Comparison of ENCODE assay signal across 8 cellular contexts in genomic region chr4:31045724-31046318, GRCh38.
DNase-seq lines count a peak whose midpoint lies in the region; ATAC-seq and TF ChIP-seq lines count a peak whose summit lies in the region.

No MANE protein-coding gene starts in this region.

- TF ChIP-seq RAD21 in liver (IDR thresholded peaks at IDR 0.05): peak; percentile 35 to 40

- H3K9me3 Mint-ChIP-seq in natural killer cell treated with Interleukin-12 subunit alpha and Interleukin-12 subunit beta and Interleukin-15 and Interleukin-18, amount 100 ng/mL, for 72 hours: peaks cover 14% of the 10 kb centered on the region

- H3K36me3 Mint-ChIP-seq in natural killer cell treated with Interleukin-12 subunit alpha and Interleukin-12 subunit beta and Interleukin-15 and Interleukin-18, amount 100 ng/mL, for 72 hours: peaks cover 6% of the 10 kb centered on the region

- H3K27ac ChIP-seq in liver (ENCODE audit: low read depth in 1 of 2, low read length in 2 of 2): no peak overlapping the region

- no peaks in the 10 kb centered on the region for H3K27me3 ChIP-seq in liver (ENCODE audit: control insufficient read depth in 4 of 4, insufficient read depth in 4 of 4, low read length in 3 of 4)

- no peak overlapping the region for H3K4me3 ChIP-seq in astrocyte of the cerebellum (ENCODE audit: low read depth, low read length)
- no peak overlapping the region for H3K4me3 ChIP-seq in liver (ENCODE audit: low read depth in 1 of 3, low read length in 3 of 3)

- peak; percentile 7 for DNase-seq in G401 (ENCODE audit: low spot score)
- DNase-seq in NAMALWA (ENCODE audit: low spot score): peak; percentile 55
- peak; percentile 16 for DNase-seq in astrocyte of the cerebellum (ENCODE audit: low read depth)
- no peak for DNase-seq in natural killer cell treated with Interleukin-12 subunit alpha and Interleukin-12 subunit beta and Interleukin-15 and Interleukin-18, amount 100 ng/mL, for 72 hours (ENCODE audit: low spot score)
- DNase-seq in NCI-H187 (lab: John Stamatoyannopoulos, UW): no peak
- DNase-seq in UCSD-AML1 (lab: John Stamatoyannopoulos, UW; ENCODE audit: unreplicated experiment): no peak
- no peak for DNase-seq in GF-D8 (lab: John Stamatoyannopoulos, UW)

- no peak overlapping the region for H3K27ac Mint-ChIP-seq in natural killer cell treated with Interleukin-12 subunit alpha and Interleukin-12 subunit beta and Interleukin-15 and Interleukin-18, amount 100 ng/mL, for 72 hours

- H3K27me3 Mint-ChIP-seq in natural killer cell treated with Interleukin-12 subunit alpha and Interleukin-12 subunit beta and Interleukin-15 and Interleukin-18, amount 100 ng/mL, for 72 hours: no peaks in the 10 kb centered on the region

- WGBS in liver: 30% methylated on average over 2 of the region's 2 CpGs

- peaks cover 0 to 2% of the 10 kb centered on the region in 2 donors for H3K4me1 Mint-ChIP-seq in natural killer cell treated with Interleukin-12 subunit alpha and Interleukin-12 subunit beta and Interleukin-15 and Interleukin-18, amount 100 ng/mL, for 72 hours (ENCODE audit: low read depth in 2 of 2)

- no peaks in the 10 kb centered on the region for H3K9me3 ChIP-seq in liver (ENCODE audit: control insufficient read depth in 4 of 4, low read length in 3 of 4)

- TF ChIP-seq CTCF in astrocyte of the cerebellum (IDR thresholded peaks at IDR 0.05; ENCODE audit: low read depth, low read length, missing control alignments) (peak; percentile 52), liver (IDR thresholded peaks at IDR 0.05; ENCODE audit: low read depth, low read length, missing input control) (peak; percentile 16)

- no peak for ATAC-seq in natural killer cell treated with Interleukin-12 subunit alpha and Interleukin-12 subunit beta and Interleukin-15 and Interleukin-18, amount 100 ng/mL, for 72 hours

- H3K4me3 Mint-ChIP-seq in natural killer cell treated with Interleukin-12 subunit alpha and Interleukin-12 subunit beta and Interleukin-15 and Interleukin-18, amount 100 ng/mL, for 72 hours: no peak overlapping the region

- H3K36me3 ChIP-seq in liver (ENCODE audit: control insufficient read depth in 4 of 4, insufficient read depth in 3 of 4, low read depth in 1 of 4, low read length in 3 of 4): no peaks in the 10 kb centered on the region

- H3K9ac ChIP-seq in liver (ENCODE audit: low read depth in 1 of 2, low read length in 2 of 2): no peak overlapping the region

- in situ Hi-C loops in G401 (cut with HindIII; ENCODE audit: low sequenced_read_pairs): no loop called here
- in situ Hi-C loops in astrocyte of the cerebellum (cut with HindIII; ENCODE audit: low sequenced_read_pairs): no loop called here

- H3K4me1 ChIP-seq in liver (ENCODE audit: control insufficient read depth in 4 of 4, insufficient read depth in 4 of 4, low read length in 3 of 4): no peaks in the 10 kb centered on the region

TF ChIP-seq in liver, 16 proteins besides CTCF, POLR2A, EP300 and RAD21:
- TF ChIP-seq MAX (IDR thresholded peaks at IDR 0.05) (no peak), HNF4A (conservative IDR thresholded peaks at IDR 0.05) (no peak), ZBTB33 (IDR thresholded peaks at IDR 0.05) (no peak), JUND (IDR thresholded peaks at IDR 0.05) (no peak), ATF3 (IDR thresholded peaks at IDR 0.05) (no peak)

Comparison
In these comparisons a context has a peak if more than half of its experiments do, and no peak if none do; other contexts are left out.
1. DNase-seq: peak in G401 (single experiment), NAMALWA (single experiment) and astrocyte of the cerebellum (single experiment); none in natural killer cell treated with Interleukin-12 subunit alpha and Interleukin-12 subunit beta and Interleukin-15 and Interleukin-18, amount 100 ng/mL, for 72 hours (single experiment), NCI-H187 (0 of 2), UCSD-AML1 (single experiment) and GF-D8 (single experiment).